ENCODE assay signal across 8 cellular contexts in the genomic region with DNA sequence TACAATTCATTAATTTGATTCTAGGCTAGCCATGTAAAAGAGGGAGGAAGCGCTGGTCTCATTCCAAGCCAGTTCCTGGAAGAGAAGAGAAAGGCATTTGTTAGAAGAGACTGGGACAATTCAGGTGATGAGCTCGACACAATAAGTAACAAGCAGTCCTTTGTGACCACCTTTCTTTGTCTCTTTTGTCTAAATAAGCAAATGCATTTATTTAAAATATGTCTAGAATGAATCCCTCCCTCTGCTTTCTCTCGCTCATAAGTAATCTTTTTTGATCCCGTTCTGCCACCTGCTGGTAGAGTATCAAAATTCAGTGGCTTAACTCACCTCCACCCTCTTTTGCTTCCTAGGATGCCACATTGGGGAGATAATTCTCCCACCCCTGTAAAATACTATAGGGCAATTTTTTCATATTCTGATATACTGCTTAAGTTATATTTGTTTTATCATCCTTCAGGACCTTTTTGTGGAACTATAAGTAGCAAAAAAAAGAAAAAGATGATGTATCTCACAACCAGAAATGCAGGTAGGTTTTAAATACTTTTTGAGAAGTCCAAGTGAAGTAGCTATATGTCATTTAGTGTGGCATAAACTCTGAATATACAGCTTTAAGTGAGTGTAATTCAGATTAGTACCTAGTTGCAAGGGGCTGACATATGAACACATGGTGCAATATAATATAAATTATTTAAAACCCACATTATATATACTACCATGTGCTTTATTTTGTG.
A peak's percentile ranks its signal among the peaks of the same experiment; 100 is the strongest.
DNase-seq lines count a peak whose midpoint lies in the region; ATAC-seq and TF ChIP-seq lines count a peak whose summit lies in the region.

No MANE protein-coding gene starts in this region.

- no peaks in the 10 kb centered on the region for H3K27me3 Mint-ChIP-seq in MCF 10A (ENCODE audit: insufficient read depth, unreplicated experiment)

- DNase-seq in BJ (ENCODE audit: low read depth) (no peak), NCI-H1092 treated with DMSO at 0.1 percent for 48 hours (lab: John Stamatoyannopoulos, UW) (peak; percentile 57), SKM-1 treated with dmso at 0.1 percent for 144 hours (lab: John Stamatoyannopoulos, UW; ENCODE audit: unreplicated experiment) (peak; percentile 11), MCF 10A (ENCODE audit: unreplicated experiment) (peak; percentile 68), left kidney (ENCODE audit: low read depth, low spot score) (peak; percentile 73)
- peak; percentile 6 for DNase-seq in stimulated activated CD8-positive, alpha-beta memory T cell treated with anti-CD3 and anti-CD28 coated beads, Interleukin-4, amount 100 ng/mL, for 24 hours (ENCODE audit: low read depth)

- H3K4me3 ChIP-seq in BJ (ENCODE audit: low read depth, low read length) = no peak overlapping the region

- ATAC-seq in GM18861 (IDR thresholded peaks at IDR 0.05; ENCODE audit: unreplicated experiment) (peak; percentile 46), HG02973 (IDR thresholded peaks at IDR 0.05; ENCODE audit: unreplicated experiment) (no peak)

- H3K36me3 Mint-ChIP-seq in MCF 10A (ENCODE audit: insufficient read depth, unreplicated experiment) = no peaks in the 10 kb centered on the region

- peak; percentile 68 for TF ChIP-seq CTCF in BJ (IDR thresholded peaks at IDR 0.05; ENCODE audit: insufficient read depth, low read depth, low read length)
- TF ChIP-seq CTCF in MCF 10A (IDR thresholded peaks at IDR 0.05; ENCODE audit: unreplicated experiment) = peak; percentile 63

- H3K4me1 Mint-ChIP-seq in MCF 10A (ENCODE audit: insufficient read depth, unreplicated experiment) = peaks cover 21% of the 10 kb centered on the region

- H3K9me3 Mint-ChIP-seq in MCF 10A (ENCODE audit: unreplicated experiment) = no peaks in the 10 kb centered on the region

- CTCF ChIA-PET in BJ (lab: Yijun Ruan, JAX) = interaction anchor here (0.6 to 3.2 kb wide), 18 partner anchors 10 to 806 kb away, joined by 3 to 27 read pairs (median 4); no protein-coding TSS in a partner anchor
- CTCF ChIA-PET in MCF 10A (lab: Yijun Ruan, JAX) = interaction anchor here (0.5 to 7.5 kb wide), 48 partner anchors 9 to 1095 kb away, joined by 3 to 60 read pairs (median 4); a partner anchor contains a TSS

- H3K27me3 ChIP-seq in BJ (ENCODE audit: control insufficient read depth, insufficient read depth, low read length) = no peaks in the 10 kb centered on the region

- H3K36me3 ChIP-seq in BJ (ENCODE audit: control insufficient read depth, insufficient read depth, low read length) = no peaks in the 10 kb centered on the region

- POLR2A ChIA-PET in BJ (lab: Charles Lee) = no interaction called here
- POLR2A ChIA-PET in MCF 10A (lab: Yijun Ruan, JAX) = interaction anchor here (0.5 to 6.0 kb wide), 8 partner anchors 8 to 1593 kb away, joined by 3 to 47 read pairs (median 3); a partner anchor contains a TSS

- H3K4me3 Mint-ChIP-seq in MCF 10A (ENCODE audit: unreplicated experiment) = no peak overlapping the region

- intact Hi-C loops in MCF 10A (cut with micrococcal nuclease) = loop anchor here (1.0 to 5.0 kb wide), 6 partner anchors 89 to 1093 kb away; no protein-coding TSS in a partner anchor

- BruUV-seq in MCF 10A (replicated peaks; lab: Mats Ljungman, UMichigan) = no TSS peak

- H3K27ac Mint-ChIP-seq in MCF 10A (ENCODE audit: low read depth, unreplicated experiment) = no peak overlapping the region
